Comparison of ENCODE assay signal across 9 cellular contexts in the genomic region with DNA sequence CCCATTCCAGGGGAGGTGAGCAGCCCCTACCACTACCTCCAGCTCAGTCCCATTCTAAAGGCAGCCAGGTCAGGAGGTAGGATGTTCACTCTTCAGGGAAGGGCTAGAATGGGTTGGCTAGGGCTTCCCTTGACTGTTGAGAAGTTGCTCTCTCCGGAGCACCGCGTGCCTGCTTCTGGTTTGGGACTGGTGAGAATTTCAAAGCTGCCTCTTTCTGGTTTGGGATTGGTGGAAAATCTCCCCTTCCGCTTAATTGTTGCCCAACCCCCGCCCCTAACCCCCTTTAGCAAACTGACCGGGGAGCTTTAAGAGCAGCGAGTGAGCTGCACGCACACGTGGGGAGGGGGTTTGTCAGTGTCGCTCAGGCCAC. TPM values are rescaled to one million over a fixed set of nuclear protein-coding genes. Genes with fewer than 3 reads are reported as not detected.
DNase-seq lines count a peak whose midpoint lies in the region; FAIRE-seq and TF ChIP-seq lines count a peak whose summit lies in the region.
"Had no signal": no experiment of that assay in that cellular context is flagged by ENCODE, and none has a peak within 500 bp of the region (broad histone marks: within the 10 kb centered on the region; RNA-seq: fewer than 3 reads in every experiment).

No MANE protein-coding gene starts in this region.

- H2AFZ ChIP-seq in PC-9, result peak overlapping the region; percentile 80

- no peaks in the 10 kb centered on the region for H3K79me2 ChIP-seq in PC-9 (ENCODE audit: low read depth)

- H4K20me1 ChIP-seq in PC-9 (ENCODE audit: insufficient read depth), result no peaks in the 10 kb centered on the region

- peak overlapping the region; percentile 74 for H3K9ac ChIP-seq in skeletal muscle satellite cell (ENCODE audit: low read depth, low read length)

- H3K27ac ChIP-seq in PC-9, result no peak overlapping the region

- no peak for FAIRE-seq in GM12892 (lab: Jason Lieb, UNC)

- in situ Hi-C loops in GM13976 (cut with MboI; ENCODE audit: low sequenced_read_pairs, unreplicated experiment), result no loop called here

- POLR2A ChIA-PET in PC-9 (lab: Charles Lee; ENCODE audit: unreplicated experiment), result interaction anchor here (0.5 kb wide), 1 partner anchor 47 kb away, joined by 3 read pairs; no protein-coding TSS in a partner anchor

- H3K27ac Mint-ChIP-seq in activated naive CD8-positive, alpha-beta T cell treated with anti-CD3 and anti-CD28 coated beads for 36 hours, result no peak overlapping the region

- H3K36me3 Mint-ChIP-seq in activated naive CD8-positive, alpha-beta T cell treated with anti-CD3 and anti-CD28 coated beads for 36 hours, result no peaks in the 10 kb centered on the region

- TF ChIP-seq POLR2A in GM12892 (IDR thresholded peaks at IDR 0.05; ENCODE audit: low read depth, low read length), result no peak

- CTCF ChIA-PET in PC-9 (lab: Charles Lee), result interaction anchor here (0.6 to 1.7 kb wide), 5 partner anchors 16 to 100 kb away, joined by 3 to 8 read pairs (median 5); no protein-coding TSS in a partner anchor

- H3K27me3 Mint-ChIP-seq in activated naive CD8-positive, alpha-beta T cell treated with anti-CD3 and anti-CD28 coated beads for 36 hours, result no peaks in the 10 kb centered on the region

- H3K4me2 ChIP-seq in PC-9 (peak overlapping the region; percentile 78), skeletal muscle satellite cell (ENCODE audit: low read length) (peak overlapping the region; percentile 84)

- H3K36me3 ChIP-seq in PC-9 (ENCODE audit: low read depth), result no peaks in the 10 kb centered on the region
- H3K36me3 ChIP-seq in skeletal muscle satellite cell (ENCODE audit: insufficient read depth, low read length), result no peaks in the 10 kb centered on the region

- H3K27me3 ChIP-seq in PC-9 (ENCODE audit: insufficient read depth, low read depth) (no peaks in the 10 kb centered on the region), skeletal muscle satellite cell (ENCODE audit: control insufficient read depth, insufficient read depth, low read length) (peaks cover 8% of the 10 kb centered on the region)

- no peaks in the 10 kb centered on the region for H3K9me3 Mint-ChIP-seq in activated naive CD8-positive, alpha-beta T cell treated with anti-CD3 and anti-CD28 coated beads for 36 hours

- no peak overlapping the region for H3K4me3 Mint-ChIP-seq in activated naive CD8-positive, alpha-beta T cell treated with anti-CD3 and anti-CD28 coated beads for 36 hours

- no TSS peak for BruUV-seq in PC-9 (replicated peaks; lab: Mats Ljungman, UMichigan)

- peaks cover 5% of the 10 kb centered on the region for H3K4me1 Mint-ChIP-seq in activated naive CD8-positive, alpha-beta T cell treated with anti-CD3 and anti-CD28 coated beads for 36 hours

- H3K9me3 ChIP-seq in PC-9 (ENCODE audit: insufficient read depth, low read depth) (no peaks in the 10 kb centered on the region), skeletal muscle satellite cell (replicated peaks; ENCODE audit: low read length) (no peaks in the 10 kb centered on the region)

- no peaks in the 10 kb centered on the region for H3K9me2 ChIP-seq in PC-9 (ENCODE audit: insufficient read depth)

- DNase-seq in GM13976 (ENCODE audit: low spot score) (peak; percentile 15), PC-9 (no peak), fibroblast of villous mesenchyme (ENCODE audit: low read depth) (no peak), GM12892 (ENCODE audit: insufficient read length) (no peak), NCI-H1417 (lab: John Stamatoyannopoulos, UW) (no peak)
- DNase-seq in activated naive CD8-positive, alpha-beta T cell treated with anti-CD3 and anti-CD28 coated beads for 36 hours, result no peak
- DNase-seq in stimulated activated CD4-positive, alpha-beta T cell treated with anti-CD3 and anti-CD28 coated beads, Interleukin-12 subunit alpha, Interleukin-12 subunit beta, amount 100 ng/mL, for 4 hours, result no peak

- intact Hi-C loops in PC-9 (cut with micrococcal nuclease; ENCODE audit: unreplicated experiment), result loop anchor here (1.0 kb wide), 1 partner anchor 94 kb away; no protein-coding TSS in a partner anchor

- H3K4me3 ChIP-seq in PC-9 (peak overlapping the region; percentile 56; the same call in 1 of the 2 replicates), fibroblast of villous mesenchyme (ENCODE audit: low read depth, low read length) (peak overlapping the region; percentile 62), skeletal muscle satellite cell (ENCODE audit: low read length) (peak overlapping the region; percentile 75)

- no peak for TF ChIP-seq CTCF in GM13976 (IDR thresholded peaks at IDR 0.05; ENCODE audit: borderline replicate concordance, control extremely low read depth, extremely low read depth, insufficient read depth, missing control alignments)
- no peak for TF ChIP-seq CTCF in PC-9 (conservative IDR thresholded peaks at IDR 0.05)
- TF ChIP-seq CTCF in fibroblast of villous mesenchyme (IDR thresholded peaks at IDR 0.05; ENCODE audit: insufficient read depth, low read depth, low read length), result no peak

- 0 out of 2 replicates have a peak, but pooled peaks cover 4% of the 10 kb centered on the region for H3F3A ChIP-seq in PC-9 (ENCODE audit: insufficient read depth, low read depth)

- peaks cover 37% of the 10 kb centered on the region for H3K4me1 ChIP-seq in PC-9 (replicated peaks; ENCODE audit: insufficient read depth)
- peaks cover 32% of the 10 kb centered on the region for H3K4me1 ChIP-seq in skeletal muscle satellite cell (ENCODE audit: control insufficient read depth, insufficient read depth, low read length)

RNA-seq across cellular contexts. Expression of a gene that starts 0.7 kb away (rescaled TPM):
- total RNA-seq in PC-9 (2021) (2.1 and 2.7 TPM in 2 replicates), fibroblast of villous mesenchyme (under 0.01 and 0.43 TPM in 2 replicates)
- 1.5 TPM in 1 of 2 replicates, not detected in the other for total RNA-seq in skeletal muscle satellite cell (2012; rRNA removed)
- total RNA-seq in activated naive CD8-positive, alpha-beta T cell treated with anti-CD3 and anti-CD28 coated beads for 36 hours, result 1 to 10 TPM in 1 of 2 experiments, under 1 TPM in 1; 0.82 to 1.4 TPM
- 1.4 TPM for polyA plus RNA-seq in GM12892 (2012; ENCODE audit: missing spikeins)

RNA-seq across cellular contexts. Expression of a gene that starts 34.3 kb away (rescaled TPM):
- total RNA-seq in PC-9 (2021) (not detected in 2 replicates), fibroblast of villous mesenchyme (under 0.01 TPM in 1 of 2 replicates, not detected in the other)
- total RNA-seq in skeletal muscle satellite cell (2012; rRNA removed), result not detected in 2 replicates
- total RNA-seq in activated naive CD8-positive, alpha-beta T cell treated with anti-CD3 and anti-CD28 coated beads for 36 hours, result not detected
- polyA plus RNA-seq in GM12892 (2012; ENCODE audit: missing spikeins), result not detected
- total RNA-seq: occipital lobe had no signal

RNA-seq across cellular contexts. Expression of a gene that starts 40.1 kb away (rescaled TPM):
- total RNA-seq in PC-9 (2021), result not detected in 2 replicates
- 6.5 and 13.5 TPM in 2 replicates for total RNA-seq in fibroblast of villous mesenchyme
- total RNA-seq in skeletal muscle satellite cell (2012; rRNA removed), result 0.76 and 1.1 TPM in 2 replicates
- total RNA-seq in activated naive CD8-positive, alpha-beta T cell treated with anti-CD3 and anti-CD28 coated beads for 36 hours, result not detected
- not detected for polyA plus RNA-seq in GM12892 (2012; ENCODE audit: missing spikeins)

RNA-seq across cellular contexts. Expression of a gene that starts 42.2 kb away (rescaled TPM):
- total RNA-seq in PC-9 (2021) (not detected in 2 replicates), fibroblast of villous mesenchyme (194 and 284 TPM in 2 replicates)
- total RNA-seq in skeletal muscle satellite cell (2012; rRNA removed), result 9.4 and 33.9 TPM in 2 replicates
- total RNA-seq in activated naive CD8-positive, alpha-beta T cell treated with anti-CD3 and anti-CD28 coated beads for 36 hours, result under 1 TPM in 1 of 2 experiments, not detected in 1; 0.30 TPM
- polyA plus RNA-seq in GM12892 (2012; ENCODE audit: missing spikeins), result 18.3 TPM

RNA-seq across cellular contexts. Expression of a gene that starts 46.5 kb away (rescaled TPM):
- total RNA-seq in PC-9 (2021), result 55.0 and 64.3 TPM in 2 replicates
- total RNA-seq in fibroblast of villous mesenchyme, result 5.2 and 5.8 TPM in 2 replicates
- 4.8 and 6.1 TPM in 2 replicates for total RNA-seq in skeletal muscle satellite cell (2012; rRNA removed)
- total RNA-seq in activated naive CD8-positive, alpha-beta T cell treated with anti-CD3 and anti-CD28 coated beads for 36 hours, result 10 to 100 TPM; 31.8 to 33.0 TPM
- polyA plus RNA-seq in GM12892 (2012; ENCODE audit: missing spikeins), result 8.6 TPM
